Comparison of ENCODE assay signal across 1 cellular context in genomic region chr2:219248845-219249202, GRCh38.
TF ChIP-seq lines count a peak whose summit lies in the region.

No MANE protein-coding gene starts in this region.

TF ChIP-seq in H1, 55 proteins besides CTCF, POLR2A, EP300 and RAD21:
- no peak for TF ChIP-seq TBP (IDR thresholded peaks at IDR 0.05; ENCODE audit: low read depth, low read length)
- no peak for TF ChIP-seq CREB1 (IDR thresholded peaks at IDR 0.05)
- no peak for TF ChIP-seq KDM1A (IDR thresholded peaks at IDR 0.05; ENCODE audit: borderline replicate concordance, low read length)
- no peak for TF ChIP-seq TAF7 (optimal IDR thresholded peaks at IDR 0.05; ENCODE audit: borderline replicate concordance, low read depth, low read length)
- TF ChIP-seq POLR2AphosphoS5 (IDR thresholded peaks at IDR 0.05; ENCODE audit: low read depth, low read length), result 0 out of 2 replicates have a peak, but pooled peaks have one; percentile 16
- no peak for TF ChIP-seq SP4 (IDR thresholded peaks at IDR 0.05; ENCODE audit: low read length)
- no peak for TF ChIP-seq CEBPB (IDR thresholded peaks at IDR 0.05; ENCODE audit: low read depth, low read length)
- no peak for TF ChIP-seq ZNF274 (IDR thresholded peaks at IDR 0.05; ENCODE audit: borderline replicate concordance, extremely low read depth, low read length)
